In the genomic region with DNA sequence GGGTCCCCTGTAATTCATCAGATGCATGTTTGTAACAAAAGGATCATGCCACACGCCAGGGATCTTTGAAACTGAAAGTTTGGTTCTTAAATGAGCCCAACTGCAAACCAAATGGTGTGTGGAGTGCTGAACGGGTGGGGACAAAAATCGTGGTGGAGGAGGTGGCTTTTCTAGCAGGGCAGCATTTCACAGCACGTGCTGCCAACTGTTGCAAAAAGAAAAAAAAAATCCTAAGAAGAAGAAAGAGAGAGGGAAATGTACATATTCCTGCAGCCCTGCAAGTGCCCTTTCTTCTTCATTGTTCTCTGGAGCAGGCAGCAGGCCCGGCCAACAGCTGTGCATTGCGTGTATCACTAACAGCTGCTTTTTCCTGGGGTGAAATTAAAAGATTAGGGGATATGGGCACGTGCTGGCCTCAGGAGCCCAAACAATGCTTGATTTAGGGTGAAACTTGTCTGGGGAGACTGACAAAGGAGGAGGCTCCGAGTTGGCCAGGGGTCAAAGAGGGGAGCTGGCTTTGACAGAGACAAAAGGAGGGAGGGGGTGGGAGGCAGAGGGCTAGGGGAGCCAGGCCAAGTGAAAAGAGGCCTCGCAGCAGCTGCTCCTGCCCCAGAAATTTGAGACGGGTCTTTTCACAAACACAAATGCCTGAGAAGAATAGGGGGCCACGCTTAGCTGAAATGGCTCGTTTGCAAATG, we compare ENCODE assay signal across 1 cellular context.
TF ChIP-seq lines count a peak whose summit lies in the region.

No MANE protein-coding gene starts in this region.

TF ChIP-seq in SK-N-SH, 30 proteins besides CTCF, POLR2A, EP300 and RAD21 (continued from another document):
- no peak for TF ChIP-seq USF1 (IDR thresholded peaks at IDR 0.05; ENCODE audit: borderline replicate concordance, low read depth)
- no peak for TF ChIP-seq JUND (IDR thresholded peaks at IDR 0.05)
- no peak for TF ChIP-seq NFIC (IDR thresholded peaks at IDR 0.05; ENCODE audit: borderline replicate concordance)
- TF ChIP-seq MXI1 (IDR thresholded peaks at IDR 0.05; ENCODE audit: low read depth, low read length), result peak; percentile 53; the same call in 1 of the 2 replicates
- TF ChIP-seq, protein P1, sequence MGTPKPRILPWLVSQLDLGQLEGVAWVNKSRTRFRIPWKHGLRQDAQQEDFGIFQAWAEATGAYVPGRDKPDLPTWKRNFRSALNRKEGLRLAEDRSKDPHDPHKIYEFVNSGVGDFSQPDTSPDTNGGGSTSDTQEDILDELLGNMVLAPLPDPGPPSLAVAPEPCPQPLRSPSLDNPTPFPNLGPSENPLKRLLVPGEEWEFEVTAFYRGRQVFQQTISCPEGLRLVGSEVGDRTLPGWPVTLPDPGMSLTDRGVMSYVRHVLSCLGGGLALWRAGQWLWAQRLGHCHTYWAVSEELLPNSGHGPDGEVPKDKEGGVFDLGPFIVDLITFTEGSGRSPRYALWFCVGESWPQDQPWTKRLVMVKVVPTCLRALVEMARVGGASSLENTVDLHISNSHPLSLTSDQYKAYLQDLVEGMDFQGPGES (IDR thresholded peaks at IDR 0.05; ENCODE audit: low read depth, low read length), result no peak
- TF ChIP-seq FOSL2 (IDR thresholded peaks at IDR 0.05; ENCODE audit: borderline replicate concordance, low read depth), result no peak
- TF ChIP-seq TAF1 (IDR thresholded peaks at IDR 0.05; ENCODE audit: borderline replicate concordance, low read depth, low read length), result no peak
- no peak for TF ChIP-seq POLR2AphosphoS5 (IDR thresholded peaks at IDR 0.05; ENCODE audit: low read depth, low read length)
- no peak for TF ChIP-seq RXRA (IDR thresholded peaks at IDR 0.05; ENCODE audit: borderline replicate concordance, low read depth)
- peak; percentile 51 for TF ChIP-seq GATA2 (CRISPR knock-in tag; IDR thresholded peaks at IDR 0.05)
